ENCODE assay signal across 15 cellular contexts in the genomic region with DNA sequence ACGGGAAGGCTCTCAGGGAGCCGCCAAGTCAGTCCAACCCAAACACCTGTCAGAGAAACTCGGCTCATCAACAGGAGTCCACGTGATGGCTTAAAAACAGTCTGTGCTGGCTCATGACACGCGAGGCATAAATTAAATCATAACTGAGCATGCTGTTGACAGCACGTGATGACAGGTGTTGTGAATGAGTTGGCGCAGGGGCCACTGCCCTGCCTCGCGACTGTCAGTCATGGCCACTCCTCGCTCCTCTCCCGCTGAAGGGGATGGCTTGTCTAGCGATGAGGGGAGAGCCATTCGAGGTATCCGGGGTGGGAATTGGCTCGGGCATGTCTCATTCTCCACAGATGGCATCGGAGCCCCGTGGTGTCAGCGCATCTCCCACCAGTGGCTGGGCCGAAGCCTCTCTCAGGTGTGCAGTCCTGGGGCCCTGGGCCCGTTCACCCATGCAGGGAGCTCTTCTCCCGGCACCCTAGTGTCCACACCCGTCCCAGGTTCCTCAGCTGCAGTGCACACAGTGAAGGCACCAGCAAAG.
DNase-seq lines count a peak whose midpoint lies in the region; ATAC-seq, FAIRE-seq and TF ChIP-seq lines count a peak whose summit lies in the region.
"Had no signal": no experiment of that assay in that cellular context is flagged by ENCODE, and none has a peak within 500 bp of the region (broad histone marks: within the 10 kb centered on the region; RNA-seq: fewer than 3 reads in every experiment).

No MANE protein-coding gene starts in this region.

- no peak overlapping the region for H3K4me3 ChIP-seq in spleen
- H3K4me3 ChIP-seq: A549 had no signal

- no peak for DNase-seq in HTR-8/SVneo (ENCODE audit: insufficient read length, low spot score)
- DNase-seq in RPMI8226: peak; percentile 22
- DNase-seq in spleen: peak; percentile 60
- DNase-seq in AG08396 (ENCODE audit: low spot score): no peak
- DNase-seq in posterior vena cava (ENCODE audit: low spot score): no peak
- DNase-seq in CD14-positive monocyte (ENCODE audit: low spot score): no peak
- DNase-seq: Caco-2; CD8-positive, alpha-beta memory T cell; DND-41; GDM1; H7 had no signal

- no peaks in the 10 kb centered on the region for H3K9me3 ChIP-seq in spleen
- H3K9me3 ChIP-seq: A549, Caco-2 had no signal

- no peaks in the 10 kb centered on the region for H3K36me3 ChIP-seq in spleen

- H3K4me1 ChIP-seq in spleen: peaks cover 0 to 5% (median 0%) of the 10 kb centered on the region in 6 donors
- H3K4me1 ChIP-seq: Caco-2 had no signal

- TF ChIP-seq POLR2A in spleen (IDR thresholded peaks at IDR 0.05): no peak

- no peaks in the 10 kb centered on the region for H3K4me1 Mint-ChIP-seq in CD14-positive monocyte
- H3K4me1 Mint-ChIP-seq: CD8-positive, alpha-beta memory T cell had no signal

- no peak overlapping the region for H3K27ac ChIP-seq in spleen
- H3K27ac ChIP-seq: A549 had no signal

- no peak overlapping the region for H3K4me3 Mint-ChIP-seq in CD14-positive monocyte
- H3K4me3 Mint-ChIP-seq: CD8-positive, alpha-beta memory T cell had no signal

- TF ChIP-seq CTCF in spleen (IDR thresholded peaks at IDR 0.05 in 8 of 11, conservative IDR thresholded peaks at IDR 0.05 in 3 of 11) (no peak), CD14-positive monocyte (IDR thresholded peaks at IDR 0.05) (no peak)

- WGBS in spleen, 5 donors: 85 to 94% (median 88%) methylated on average over 23 of the region's 23 CpGs

- H3K27me3 Mint-ChIP-seq in CD14-positive monocyte (ENCODE audit: low read depth in 3 of 3): peaks cover 14 to 30% (median 25%) of the 10 kb centered on the region in 3 donors

- intact Hi-C loops in spleen (cut with DNase I; ENCODE audit: low total_unique reads) (no loop called here), posterior vena cava (cut with DNase I) (no loop called here), CD14-positive monocyte (cut with micrococcal nuclease) (no loop called here)

- peaks cover 0 to 67% (median 22%) of the 10 kb centered on the region in 7 donors for H3K27me3 ChIP-seq in spleen (replicated peaks in 1 of 7)

- H3K36me3 Mint-ChIP-seq in CD14-positive monocyte: no peaks in the 10 kb centered on the region
- H3K36me3 Mint-ChIP-seq: CD8-positive, alpha-beta memory T cell had no signal

- no peak overlapping the region for H3K27ac Mint-ChIP-seq in CD14-positive monocyte
- H3K27ac Mint-ChIP-seq: CD8-positive, alpha-beta memory T cell had no signal

- peak; percentile 21 for ATAC-seq in esophagus mucosa
- ATAC-seq: A549 had no signal

- FAIRE-seq in HTR-8/SVneo (lab: Jason Lieb, UNC): peak; percentile 69
- FAIRE-seq: A549, GM12892, GM19239 had no signal

- peaks cover 0 to 6% (median 0%) of the 10 kb centered on the region in 7 donors for H3K9me3 Mint-ChIP-seq in CD14-positive monocyte

Comparison
In these comparisons a context has a peak if more than half of its experiments do, and no peak if none do; other contexts are left out.
1. DNase-seq: peak in RPMI8226 (single experiment) and spleen (single experiment); none in HTR-8/SVneo (single experiment), AG08396 (single experiment), posterior vena cava (single experiment) and CD14-positive monocyte (single experiment).